9 cellular contexts compared by ENCODE assay signal in genomic region chr19:18373407-18373891, GRCh38. TPM values are rescaled to one million over a fixed set of nuclear protein-coding genes. Genes with fewer than 3 reads are reported as not detected.
DNase-seq lines count a peak whose midpoint lies in the region; ATAC-seq and TF ChIP-seq lines count a peak whose summit lies in the region.
"Had no signal": no experiment of that assay in that cellular context is flagged by ENCODE, and none has a peak within 500 bp of the region (broad histone marks: within the 10 kb centered on the region; RNA-seq: fewer than 3 reads in every experiment).

No MANE protein-coding gene starts in this region.

- TF ChIP-seq POLR2A in uterus (IDR thresholded peaks at IDR 0.05): no peak

- no peaks in the 10 kb centered on the region for H3K9me3 ChIP-seq in right atrium auricular region
- no peaks in the 10 kb centered on the region for H3K9me3 ChIP-seq in uterus

- no peak overlapping the region for H3K4me3 ChIP-seq in right atrium auricular region
- H3K4me3 ChIP-seq in uterus: no peak overlapping the region

- no peak for TF ChIP-seq CTCF in right atrium auricular region (IDR thresholded peaks at IDR 0.05)
- TF ChIP-seq CTCF in uterus (IDR thresholded peaks at IDR 0.05): no peak

- no peaks in the 10 kb centered on the region for H3K27me3 ChIP-seq in right atrium auricular region
- H3K27me3 ChIP-seq in uterus: no peaks in the 10 kb centered on the region

- H3K4me3 Mint-ChIP-seq in natural killer cell treated with Interleukin-12 subunit alpha and Interleukin-12 subunit beta and Interleukin-15 and Interleukin-18, amount 100 ng/mL, for 72 hours: peak overlapping the region; percentile 77

- no peak for ATAC-seq in Right ventricle myocardium inferior
- ATAC-seq in natural killer cell treated with Interleukin-12 subunit alpha and Interleukin-12 subunit beta and Interleukin-15 and Interleukin-18, amount 100 ng/mL, for 72 hours: no peak

- no peaks in the 10 kb centered on the region for H3K36me3 ChIP-seq in right atrium auricular region
- no peaks in the 10 kb centered on the region for H3K36me3 ChIP-seq in uterus

- intact Hi-C loops in Right ventricle myocardium inferior (cut with DNase I) (no loop called here), uterus (cut with DNase I; ENCODE audit: low total_unique reads) (no loop called here)

- no peaks in the 10 kb centered on the region for H3K36me3 Mint-ChIP-seq in natural killer cell treated with Interleukin-12 subunit alpha and Interleukin-12 subunit beta and Interleukin-15 and Interleukin-18, amount 100 ng/mL, for 72 hours

- H3K27ac ChIP-seq in right atrium auricular region: peak overlapping the region; percentile 62 to 80
- peak overlapping the region; percentile 63 for H3K27ac ChIP-seq in caudate nucleus (ENCODE audit: low read depth, low read length)
- peak overlapping the region; percentile 79 to 91 for H3K27ac ChIP-seq in uterus

- H3K4me1 Mint-ChIP-seq in natural killer cell treated with Interleukin-12 subunit alpha and Interleukin-12 subunit beta and Interleukin-15 and Interleukin-18, amount 100 ng/mL, for 72 hours (ENCODE audit: low read depth in 2 of 2): peaks cover 13% of the 10 kb centered on the region in 2 donors

- DNase-seq in right atrium auricular region (ENCODE audit: low spot score): no peak
- no peak for DNase-seq in Right ventricle myocardium inferior (ENCODE audit: missing footprints)
- DNase-seq in caudate nucleus (lab: John Stamatoyannopoulos, UW): no peak
- DNase-seq in natural killer cell treated with Interleukin-12 subunit alpha and Interleukin-12 subunit beta and Interleukin-15 and Interleukin-18, amount 100 ng/mL, for 72 hours (ENCODE audit: low spot score): no peak
- DNase-seq in uterus: no peak
- DNase-seq in nucleus accumbens (lab: John Stamatoyannopoulos, UW): no peak
- DNase-seq in cerebellum (ENCODE audit: low spot score): no peak
- DNase-seq in NCI-H1417 (lab: John Stamatoyannopoulos, UW): no peak

- peak overlapping the region; percentile 85 to 96 for H3K27ac Mint-ChIP-seq in natural killer cell treated with Interleukin-12 subunit alpha and Interleukin-12 subunit beta and Interleukin-15 and Interleukin-18, amount 100 ng/mL, for 72 hours

- no peaks in the 10 kb centered on the region for H3K27me3 Mint-ChIP-seq in natural killer cell treated with Interleukin-12 subunit alpha and Interleukin-12 subunit beta and Interleukin-15 and Interleukin-18, amount 100 ng/mL, for 72 hours

- H3K4me1 ChIP-seq in right atrium auricular region (peaks cover 0 to 19% of the 10 kb centered on the region in 2 donors), uterus (peaks cover 0 to 6% of the 10 kb centered on the region in 2 donors)

- H3K9me3 Mint-ChIP-seq in natural killer cell treated with Interleukin-12 subunit alpha and Interleukin-12 subunit beta and Interleukin-15 and Interleukin-18, amount 100 ng/mL, for 72 hours: no peaks in the 10 kb centered on the region

RNA-seq across cellular contexts. Expression of gene GDF15, which starts 12.5 kb away (rescaled TPM):
- 1 to 10 TPM; 1.1 to 2.7 TPM for total RNA-seq in right atrium auricular region
- total RNA-seq in Right ventricle myocardium inferior: 0.46 TPM
- under 1 TPM in 1 of 2 donors, not detected in 1; 0.71 TPM for total RNA-seq in natural killer cell treated with Interleukin-12 subunit alpha and Interleukin-12 subunit beta and Interleukin-15 and Interleukin-18, amount 100 ng/mL, for 72 hours
- total RNA-seq in uterus: 10 to 100 TPM in 1 of 4 donors, 1 to 10 TPM in 1, under 1 TPM in 2; 0.41 to 13.1 (median 1.6) TPM
- total RNA-seq in cerebellum: 0.36 TPM

RNA-seq across cellular contexts. Expression of gene LRRC25, which starts 24.0 kb away (rescaled TPM):
- total RNA-seq in right atrium auricular region (1 to 10 TPM; 2.6 to 6.8 TPM), Right ventricle myocardium inferior (5.0 TPM), uterus (1 to 10 TPM in 2 of 4 donors, under 1 TPM in 1, not detected in 1; 0.51 to 2.3 (median 1.9) TPM), cerebellum (1.00 TPM)
- total RNA-seq in natural killer cell treated with Interleukin-12 subunit alpha and Interleukin-12 subunit beta and Interleukin-15 and Interleukin-18, amount 100 ng/mL, for 72 hours: not detected
- total RNA-seq: dermis blood vessel endothelial cell had no signal

RNA-seq across cellular contexts. Expression of gene PGPEP1, which starts 33.1 kb away (rescaled TPM):
- 10 to 100 TPM; 16.4 to 20.6 TPM for total RNA-seq in right atrium auricular region
- 29.3 TPM for total RNA-seq in Right ventricle myocardium inferior
- 10 to 100 TPM; 42.1 to 50.7 TPM for total RNA-seq in natural killer cell treated with Interleukin-12 subunit alpha and Interleukin-12 subunit beta and Interleukin-15 and Interleukin-18, amount 100 ng/mL, for 72 hours
- total RNA-seq in uterus: 10 to 100 TPM; 21.2 to 67.9 (median 38.1) TPM
- 13.4 TPM for total RNA-seq in cerebellum

RNA-seq across cellular contexts. Expression of gene SSBP4, which starts 45.7 kb away (rescaled TPM):
- total RNA-seq in right atrium auricular region (10 to 100 TPM; 31.7 to 59.5 TPM), Right ventricle myocardium inferior (36.2 TPM), uterus (100 to 1,000 TPM in 1 of 4 donors, 10 to 100 TPM in 3; 23.6 to 105 (median 54.8) TPM), cerebellum (32.2 TPM)
- total RNA-seq in natural killer cell treated with Interleukin-12 subunit alpha and Interleukin-12 subunit beta and Interleukin-15 and Interleukin-18, amount 100 ng/mL, for 72 hours: 100 to 1,000 TPM; 112 to 271 TPM

RNA-seq across cellular contexts. Expression of gene LSM4, which starts 50.6 kb away (rescaled TPM):
- total RNA-seq in right atrium auricular region: 10 to 100 TPM; 68.5 to 97.3 TPM
- total RNA-seq in Right ventricle myocardium inferior: 106 TPM
- total RNA-seq in natural killer cell treated with Interleukin-12 subunit alpha and Interleukin-12 subunit beta and Interleukin-15 and Interleukin-18, amount 100 ng/mL, for 72 hours: 100 to 1,000 TPM; 153 to 223 TPM
- 100 to 1,000 TPM in 1 of 4 donors, 10 to 100 TPM in 2, 1 to 10 TPM in 1; 8.8 to 120 (median 64.2) TPM for total RNA-seq in uterus
- total RNA-seq in cerebellum: 55.1 TPM
